In genomic region chr1:46457178-46457577, GRCh38 we compare ENCODE assay signal across 10 cellular contexts. TPM values are rescaled to one million over a fixed set of nuclear protein-coding genes. Genes with fewer than 3 reads are reported as not detected.
"Had no signal": no experiment of that assay in that cellular context is flagged by ENCODE, and none has a peak within 500 bp of the region (broad histone marks: within the 10 kb centered on the region; RNA-seq: fewer than 3 reads in every experiment).

No MANE protein-coding gene starts in this region.

- H3K27ac ChIP-seq: HL-60, KMS-11 had no signal

- H3K4me2 ChIP-seq: KMS-11 had no signal

- H3K27ac Mint-ChIP-seq: IgD-negative memory B cell had no signal

- H3K4me3 Mint-ChIP-seq: IgD-negative memory B cell had no signal

- H3K9me3 Mint-ChIP-seq: IgD-negative memory B cell had no signal

- ATAC-seq: HepG2, K562 had no signal

- H3K4me3 ChIP-seq: K562 had no signal

- DNase-seq: IMR-90, KBM-7, KG1 had no signal

- FAIRE-seq: HepG2, HTR-8/SVneo, K562 had no signal

- H3K9ac ChIP-seq: KMS-11 had no signal

RNA-seq across cellular contexts. Expression of gene DMBX1, which starts 32.5 kb away (rescaled TPM):
- total RNA-seq: HepG2, HT1080, IMR-90 had no signal
- polyA plus RNA-seq: HepG2, IgD-negative memory B cell, IMR-90 had no signal
